2 cellular contexts compared by ENCODE assay signal in genomic region chr12:14849664-14850063, GRCh38.
A peak's percentile ranks its signal among the peaks of the same experiment; 100 is the strongest.
TF ChIP-seq lines count a peak whose summit lies in the region.

No MANE protein-coding gene starts in this region.

TF ChIP-seq in HEK293, 187 proteins besides CTCF, POLR2A, EP300 and RAD21:
- TF ChIP-seq ZNF302 (tag by site-specific recombination; IDR thresholded peaks at IDR 0.05; ENCODE audit: low read depth) (no peak), HOXD13 (CRISPR knock-in tag; IDR thresholded peaks at IDR 0.05; ENCODE audit: borderline replicate concordance) (peak; percentile 44; the same call in 1 of the 2 replicates), ZNF843 (tag by site-specific recombination; IDR thresholded peaks at IDR 0.05) (0 out of 2 replicates have a peak, but pooled peaks have one; percentile 28), ZNF292 (tag by site-specific recombination; IDR thresholded peaks at IDR 0.05; ENCODE audit: borderline replicate concordance, low read depth) (no peak), SCRT1 (tag by site-specific recombination; IDR thresholded peaks at IDR 0.05; ENCODE audit: borderline replicate concordance) (no peak), ZNF174 (tag by site-specific recombination; IDR thresholded peaks at IDR 0.05) (no peak), ZNF624 (tag by site-specific recombination; IDR thresholded peaks at IDR 0.05) (no peak), ZNF785 (tag by site-specific recombination; IDR thresholded peaks at IDR 0.05) (no peak), ZNF549 (tag by site-specific recombination; IDR thresholded peaks at IDR 0.05) (no peak), ZNF335 (tag by site-specific recombination; conservative IDR thresholded peaks at IDR 0.05) (no peak), ZNF23 (tag by site-specific recombination; IDR thresholded peaks at IDR 0.05; ENCODE audit: borderline replicate concordance) (no peak), SCRT2 (tag by site-specific recombination; IDR thresholded peaks at IDR 0.05) (0 out of 2 replicates have a peak, but pooled peaks have one; percentile 11), ZNF530 (tag by site-specific recombination; IDR thresholded peaks at IDR 0.05; ENCODE audit: low read depth) (no peak), ZSCAN23 (tag by site-specific recombination; IDR thresholded peaks at IDR 0.05) (no peak), ATF2 (tag by site-specific recombination; IDR thresholded peaks at IDR 0.05; ENCODE audit: low read depth) (0 out of 2 replicates have a peak, but pooled peaks have one; percentile 9), ZNF521 (tag by site-specific recombination; IDR thresholded peaks at IDR 0.05) (no peak), PATZ1 (tag by site-specific recombination; IDR thresholded peaks at IDR 0.05) (no peak), ZBTB20 (tag by site-specific recombination; IDR thresholded peaks at IDR 0.05) (no peak), ZNF10 (tag by site-specific recombination; IDR thresholded peaks at IDR 0.05) (peak; percentile 31; the same call in 1 of the 2 replicates), KLF8 (tag by site-specific recombination; IDR thresholded peaks at IDR 0.05) (no peak), ZNF175 (tag by site-specific recombination; IDR thresholded peaks at IDR 0.05) (no peak), ZNF558 (tag by site-specific recombination; IDR thresholded peaks at IDR 0.05) (no peak), ZNF366 (tag by site-specific recombination; conservative IDR thresholded peaks at IDR 0.05) (0 out of 2 replicates have a peak, but pooled peaks have one; percentile 22)
- TF ChIP-seq, protein P1, sequence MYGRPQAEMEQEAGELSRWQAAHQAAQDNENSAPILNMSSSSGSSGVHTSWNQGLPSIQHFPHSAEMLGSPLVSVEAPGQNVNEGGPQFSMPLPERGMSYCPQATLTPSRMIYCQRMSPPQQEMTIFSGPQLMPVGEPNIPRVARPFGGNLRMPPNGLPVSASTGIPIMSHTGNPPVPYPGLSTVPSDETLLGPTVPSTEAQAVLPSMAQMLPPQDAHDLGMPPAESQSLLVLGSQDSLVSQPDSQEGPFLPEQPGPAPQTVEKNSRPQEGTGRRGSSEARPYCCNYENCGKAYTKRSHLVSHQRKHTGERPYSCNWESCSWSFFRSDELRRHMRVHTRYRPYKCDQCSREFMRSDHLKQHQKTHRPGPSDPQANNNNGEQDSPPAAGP (tag by site-specific recombination; IDR thresholded peaks at IDR 0.05), result no peak
- TF ChIP-seq, protein P2, sequence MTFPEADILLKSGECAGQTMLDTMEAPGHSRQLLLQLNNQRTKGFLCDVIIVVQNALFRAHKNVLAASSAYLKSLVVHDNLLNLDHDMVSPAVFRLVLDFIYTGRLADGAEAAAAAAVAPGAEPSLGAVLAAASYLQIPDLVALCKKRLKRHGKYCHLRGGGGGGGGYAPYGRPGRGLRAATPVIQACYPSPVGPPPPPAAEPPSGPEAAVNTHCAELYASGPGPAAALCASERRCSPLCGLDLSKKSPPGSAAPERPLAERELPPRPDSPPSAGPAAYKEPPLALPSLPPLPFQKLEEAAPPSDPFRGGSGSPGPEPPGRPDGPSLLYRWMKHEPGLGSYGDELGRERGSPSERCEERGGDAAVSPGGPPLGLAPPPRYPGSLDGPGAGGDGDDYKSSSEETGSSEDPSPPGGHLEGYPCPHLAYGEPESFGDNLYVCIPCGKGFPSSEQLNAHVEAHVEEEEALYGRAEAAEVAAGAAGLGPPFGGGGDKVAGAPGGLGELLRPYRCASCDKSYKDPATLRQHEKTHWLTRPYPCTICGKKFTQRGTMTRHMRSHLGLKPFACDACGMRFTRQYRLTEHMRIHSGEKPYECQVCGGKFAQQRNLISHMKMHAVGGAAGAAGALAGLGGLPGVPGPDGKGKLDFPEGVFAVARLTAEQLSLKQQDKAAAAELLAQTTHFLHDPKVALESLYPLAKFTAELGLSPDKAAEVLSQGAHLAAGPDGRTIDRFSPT (tag by site-specific recombination; IDR thresholded peaks at IDR 0.05), result peak; percentile 65

TF ChIP-seq in endothelial cell of umbilical vein, 7 proteins besides CTCF, POLR2A, EP300 and RAD21:
- TF ChIP-seq MAX (IDR thresholded peaks at IDR 0.05; ENCODE audit: insufficient read depth, insufficient read length) (no peak), FOS (IDR thresholded peaks at IDR 0.05; ENCODE audit: borderline replicate concordance, insufficient read depth, low read length) (peak; percentile 39), MYC (IDR thresholded peaks at IDR 0.05; ENCODE audit: low read depth, low read length) (no peak), JUN (IDR thresholded peaks at IDR 0.05; ENCODE audit: borderline replicate concordance, insufficient read depth, insufficient read length, low read depth) (peak; percentile 80), GATA2 (IDR thresholded peaks at IDR 0.05; ENCODE audit: insufficient read depth, insufficient read length, low read depth, low read length) (peak; percentile 52), EZH2 (IDR thresholded peaks at IDR 0.05; ENCODE audit: borderline replicate concordance, low read depth, low read length, severe bottlenecking) (no peak), POLR2AphosphoS5 (IDR thresholded peaks at IDR 0.05; ENCODE audit: insufficient read depth, low read depth, low read length) (no peak)
